ENCODE assay signal across 9 cellular contexts in the genomic region with DNA sequence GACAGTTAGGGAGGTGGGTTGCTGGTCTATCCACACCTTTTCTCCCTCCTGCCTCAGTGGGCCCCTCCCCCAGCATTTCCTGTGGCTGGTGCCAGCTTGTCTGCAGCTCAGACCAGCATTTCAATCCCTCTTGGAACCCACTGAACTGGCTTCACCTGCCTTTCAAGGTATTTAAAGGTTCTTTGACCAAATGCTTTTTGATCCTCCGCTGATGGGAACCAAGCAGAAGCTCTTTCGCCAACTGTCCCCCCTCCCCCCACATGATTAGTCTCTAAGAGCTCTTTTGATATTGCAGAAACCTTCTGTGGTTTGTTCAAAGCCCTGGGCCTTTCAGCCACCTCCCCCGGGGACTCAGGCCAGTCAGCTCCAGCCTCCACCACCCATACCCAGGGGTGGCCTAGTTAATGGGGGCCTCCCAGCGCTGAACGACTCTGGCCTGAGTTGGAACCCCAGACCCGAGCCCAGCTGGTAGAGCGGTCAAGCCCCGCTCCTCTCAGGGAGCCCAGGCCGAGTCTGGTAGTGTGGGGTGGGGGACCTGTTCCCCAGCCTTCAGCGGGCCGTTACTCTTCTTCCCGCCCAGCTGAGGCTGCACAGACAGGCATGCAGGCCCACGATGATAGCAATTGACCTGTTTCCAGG. TPM values are rescaled to one million over a fixed set of nuclear protein-coding genes. Genes with fewer than 3 reads are reported as not detected.
DNase-seq lines count a peak whose midpoint lies in the region; ATAC-seq and TF ChIP-seq lines count a peak whose summit lies in the region.
"Had no signal": no experiment of that assay in that cellular context is flagged by ENCODE, and none has a peak within 500 bp of the region (broad histone marks: within the 10 kb centered on the region; RNA-seq: fewer than 3 reads in every experiment).

No MANE protein-coding gene starts in this region.

- H3K36me3 ChIP-seq in left ventricle myocardium inferior (no peaks in the 10 kb centered on the region), ascending aorta (no peaks in the 10 kb centered on the region), mucosa of rectum (ENCODE audit: control insufficient read depth in 2 of 2, insufficient read depth in 2 of 2, low read length in 2 of 2) (no peaks in the 10 kb centered on the region), vagina (no peaks in the 10 kb centered on the region), aorta (ENCODE audit: control insufficient read depth in 1 of 2, insufficient read depth in 2 of 2, low read length in 1 of 2) (no peaks in the 10 kb centered on the region)

- no peaks in the 10 kb centered on the region for H3K27me3 ChIP-seq in left ventricle myocardium inferior (ENCODE audit: low read depth)
- no peaks in the 10 kb centered on the region for H3K27me3 ChIP-seq in ascending aorta
- no peaks in the 10 kb centered on the region for H3K27me3 ChIP-seq in mucosa of rectum (ENCODE audit: control insufficient read depth in 2 of 2, insufficient read depth in 2 of 2, low read length in 2 of 2)
- H3K27me3 ChIP-seq in vagina = no peaks in the 10 kb centered on the region
- H3K27me3 ChIP-seq in aorta (ENCODE audit: control insufficient read depth in 1 of 2, insufficient read depth in 2 of 2, low read length in 1 of 2) = no peaks in the 10 kb centered on the region

- H3K9ac ChIP-seq in mucosa of rectum (ENCODE audit: low read depth in 1 of 2, low read length in 2 of 2) = peak overlapping the region in 1 of 2 donors; percentile 62

- 60 to 62% methylated on average over 13 of the region's 13 CpGs for WGBS in aorta, 2 donors

- DNase-seq in left ventricle myocardium inferior = no peak
- no peak for DNase-seq in left cardiac atrium
- no peak for DNase-seq in ascending aorta (ENCODE audit: low spot score in 2 of 2)
- no peak for DNase-seq in vagina (ENCODE audit: extremely low spot score in 2 of 2)
- DNase-seq in aorta = no peak
- DNase-seq: RPMI8226 had no signal

- H3K4me3 ChIP-seq in left ventricle myocardium inferior (peak overlapping the region; percentile 71), ascending aorta (peak overlapping the region; percentile 54 to 66), mucosa of rectum (ENCODE audit: low read length in 2 of 2) (peak overlapping the region; percentile 56 to 62), vagina (peak overlapping the region in 1 of 2 donors; percentile 47), aorta (ENCODE audit: low read length in 2 of 2) (no peak overlapping the region)

- H3K27ac ChIP-seq in left ventricle myocardium inferior (replicated peaks) (peak overlapping the region; percentile 87), ascending aorta (no peak overlapping the region), mucosa of rectum (ENCODE audit: low read depth in 2 of 2, low read length in 2 of 2) (peak overlapping the region in 1 of 2 donors; percentile 62), vagina (peak overlapping the region; percentile 38), aorta (ENCODE audit: low read depth in 1 of 2, low read length in 2 of 2) (no peak overlapping the region)

- TF ChIP-seq CTCF in left ventricle myocardium inferior (IDR thresholded peaks at IDR 0.05; ENCODE audit: borderline replicate concordance) (no peak), ascending aorta (IDR thresholded peaks at IDR 0.05) (no peak), vagina (IDR thresholded peaks at IDR 0.05) (no peak)

- TF ChIP-seq POLR2A in vagina (IDR thresholded peaks at IDR 0.05) = no peak

- peaks cover 31% of the 10 kb centered on the region for H3K4me1 ChIP-seq in left ventricle myocardium inferior
- peaks cover 4 to 5% of the 10 kb centered on the region in 2 donors for H3K4me1 ChIP-seq in ascending aorta
- peaks cover 15 to 16% of the 10 kb centered on the region in 2 donors for H3K4me1 ChIP-seq in mucosa of rectum (ENCODE audit: control insufficient read depth in 2 of 2, insufficient read depth in 2 of 2, low read length in 2 of 2)
- H3K4me1 ChIP-seq in vagina = peaks cover 27% of the 10 kb centered on the region
- H3K4me1 ChIP-seq in aorta (ENCODE audit: control insufficient read depth in 1 of 2, insufficient read depth in 2 of 2, low read length in 2 of 2) = no peaks in the 10 kb centered on the region

- intact Hi-C loops in left ventricle myocardium inferior (cut with micrococcal nuclease) = no loop called here
- intact Hi-C loops in left cardiac atrium (cut with DNase I) = no loop called here
- intact Hi-C loops in ascending aorta (cut with DNase I) = loop anchor here (10.0 kb wide), 1 partner anchor 142 kb away; no protein-coding TSS in a partner anchor
- intact Hi-C loops in vagina (cut with DNase I) = no loop called here
- intact Hi-C loops in aorta (cut with DNase I) = no loop called here

- ATAC-seq in left cardiac atrium (no peak), aorta (ENCODE audit: low FRiP score) (no peak), GM18861 (IDR thresholded peaks at IDR 0.05; ENCODE audit: unreplicated experiment) (no peak), GM18520 (IDR thresholded peaks at IDR 0.05; ENCODE audit: unreplicated experiment) (no peak)

- H3K9me3 ChIP-seq in left ventricle myocardium inferior (replicated peaks) (no peaks in the 10 kb centered on the region), ascending aorta (no peaks in the 10 kb centered on the region), mucosa of rectum (ENCODE audit: control insufficient read depth in 2 of 2, low read length in 2 of 2) (no peaks in the 10 kb centered on the region), vagina (no peaks in the 10 kb centered on the region), aorta (ENCODE audit: control insufficient read depth, low read length) (no peaks in the 10 kb centered on the region)

RNA-seq across cellular contexts. Expression of gene SYT7, which starts 6.0 kb away (rescaled TPM):
- total RNA-seq in left ventricle myocardium inferior (18.9 TPM), left cardiac atrium (10 to 100 TPM; 36.7 to 39.7 TPM), ascending aorta (1.8 TPM), vagina (3.4 TPM), aorta (1 to 10 TPM; 1.0 to 2.3 TPM)
- polyA plus RNA-seq in aorta = under 1 TPM; 0.20 to 0.88 TPM

Comparison
In these comparisons a context has a peak if more than half of its experiments do, and no peak if none do; other contexts are left out.
1. H3K27ac ChIP-seq: peak in left ventricle myocardium inferior (single experiment) and vagina (single experiment); none in ascending aorta (0 of 2) and aorta (0 of 2).
2. H3K4me3 ChIP-seq: peak in left ventricle myocardium inferior (single experiment), ascending aorta (2 of 2) and mucosa of rectum (2 of 2); none in aorta (0 of 2).